ENCODE assay signal across 8 cellular contexts in genomic region chr21:45542667-45543370, GRCh38. TPM values are rescaled to one million over a fixed set of nuclear protein-coding genes. Genes with fewer than 3 reads are reported as not detected.
DNase-seq lines count a peak whose midpoint lies in the region; ATAC-seq and TF ChIP-seq lines count a peak whose summit lies in the region.

No MANE protein-coding gene starts in this region.

- peak; percentile 1 for ATAC-seq in left colon
- ATAC-seq in GM18858 (IDR thresholded peaks at IDR 0.05; ENCODE audit: unreplicated experiment): no peak
- ATAC-seq in HG03039 (IDR thresholded peaks at IDR 0.05; ENCODE audit: unreplicated experiment): no peak

- no peaks in the 10 kb centered on the region for H3K9me3 ChIP-seq in tibial artery

- peak overlapping the region; percentile 69 for H3K4me3 Mint-ChIP-seq in activated naive CD4-positive, alpha-beta T cell treated with anti-CD3 and anti-CD28 coated beads for 36 hours

- H3K4me3 ChIP-seq in astrocyte of the cerebellum (ENCODE audit: low read depth, low read length) (peak overlapping the region; percentile 50), tibial artery (peak overlapping the region; percentile 63 to 70)

- intact Hi-C loops in activated naive CD4-positive, alpha-beta T cell treated with anti-CD3 and anti-CD28 coated beads for 36 hours (cut with micrococcal nuclease): loop anchor here (1.0 to 2.0 kb wide), 2 partner anchors 7 to 50 kb away; no protein-coding TSS in a partner anchor
- intact Hi-C loops in left colon (cut with DNase I, micrococcal nuclease): no loop called here
- intact Hi-C loops in tibial artery (cut with DNase I; ENCODE audit: low total_unique reads): no loop called here

- H3K9me3 Mint-ChIP-seq in activated naive CD4-positive, alpha-beta T cell treated with anti-CD3 and anti-CD28 coated beads for 36 hours: no peaks in the 10 kb centered on the region

- DNase-seq in activated naive CD4-positive, alpha-beta T cell treated with anti-CD3 and anti-CD28 coated beads for 36 hours: peak; percentile 41
- DNase-seq in activated naive CD4-positive, alpha-beta T cell (lab: John Stamatoyannopoulos, UW): no peak
- DNase-seq in astrocyte of the cerebellum (ENCODE audit: low read depth): no peak
- DNase-seq in left colon: peak; percentile 27 to 51
- peak; percentile 17 to 67 for DNase-seq in tibial artery
- no peak for DNase-seq in HCEC 1CT

- H3K36me3 ChIP-seq in tibial artery: no peaks in the 10 kb centered on the region

- H3K27me3 ChIP-seq in tibial artery: no peaks in the 10 kb centered on the region

- in situ Hi-C loops in astrocyte of the cerebellum (cut with HindIII; ENCODE audit: low sequenced_read_pairs): no loop called here

- TF ChIP-seq CTCF in astrocyte of the cerebellum (IDR thresholded peaks at IDR 0.05; ENCODE audit: low read depth, low read length, missing control alignments): no peak
- no peak for TF ChIP-seq CTCF in tibial artery (IDR thresholded peaks at IDR 0.05)

- CTCF ChIA-PET in activated naive CD4-positive, alpha-beta T cell treated with anti-CD3 and anti-CD28 coated beads for 36 hours (lab: Charles Lee): no interaction called here

- H3K27me3 Mint-ChIP-seq in activated naive CD4-positive, alpha-beta T cell treated with anti-CD3 and anti-CD28 coated beads for 36 hours (ENCODE audit: low read depth): no peaks in the 10 kb centered on the region

- peaks cover 4% of the 10 kb centered on the region for H3K36me3 Mint-ChIP-seq in activated naive CD4-positive, alpha-beta T cell treated with anti-CD3 and anti-CD28 coated beads for 36 hours (ENCODE audit: low read depth)

- peak overlapping the region; percentile 39 to 48 for H3K27ac ChIP-seq in tibial artery

- H3K4me1 Mint-ChIP-seq in activated naive CD4-positive, alpha-beta T cell treated with anti-CD3 and anti-CD28 coated beads for 36 hours (ENCODE audit: low read depth): peaks cover 22% of the 10 kb centered on the region

- H3K27ac Mint-ChIP-seq in activated naive CD4-positive, alpha-beta T cell treated with anti-CD3 and anti-CD28 coated beads for 36 hours: peak overlapping the region; percentile 56

- peaks cover 0 to 23% (median 13%) of the 10 kb centered on the region in 4 donors for H3K4me1 ChIP-seq in tibial artery

RNA-seq across cellular contexts. Expression of gene SLC19A1, which starts 0.6 kb away (rescaled TPM):
- 10 to 100 TPM; 32.2 to 33.0 TPM for total RNA-seq in activated naive CD4-positive, alpha-beta T cell treated with anti-CD3 and anti-CD28 coated beads for 36 hours
- 10 to 100 TPM; 18.2 to 18.9 TPM for total RNA-seq in left colon

Comparison
In these comparisons a context has a peak if more than half of its experiments do, and no peak if none do; other contexts are left out.
1. DNase-seq: peak in activated naive CD4-positive, alpha-beta T cell treated with anti-CD3 and anti-CD28 coated beads for 36 hours (single experiment), left colon (2 of 2) and tibial artery (2 of 2); none in activated naive CD4-positive, alpha-beta T cell (0 of 4), astrocyte of the cerebellum (single experiment) and HCEC 1CT (single experiment).